In genomic region chr22:35726933-35727332, GRCh38 we compare ENCODE assay signal across 25 cellular contexts. TPM values are rescaled to one million over a fixed set of nuclear protein-coding genes. Genes with fewer than 3 reads are reported as not detected.
DNase-seq lines count a peak whose midpoint lies in the region; TF ChIP-seq lines count a peak whose summit lies in the region.
"Had no signal": no experiment of that assay in that cellular context is flagged by ENCODE, and none has a peak within 500 bp of the region (broad histone marks: within the 10 kb centered on the region; RNA-seq: fewer than 3 reads in every experiment).

No MANE protein-coding gene starts in this region.

- no peaks in the 10 kb centered on the region for H3K9me3 Mint-ChIP-seq in nephron
- H3K9me3 Mint-ChIP-seq: CD4-positive, CD25-positive, alpha-beta regulatory T cell had no signal

- H3K27me3 ChIP-seq in skeletal muscle satellite cell (ENCODE audit: control insufficient read depth, insufficient read depth, low read length) (peaks cover 3% of the 10 kb centered on the region), H7 (ENCODE audit: control insufficient read depth, insufficient read depth, low read length) (no peaks in the 10 kb centered on the region), GM23248 (replicated peaks; ENCODE audit: insufficient read depth) (no peaks in the 10 kb centered on the region)
- H3K27me3 ChIP-seq: BLaER1 had no signal

- H3K9me3 ChIP-seq in skeletal muscle satellite cell (replicated peaks; ENCODE audit: low read length) (no peaks in the 10 kb centered on the region), GM23248 (ENCODE audit: low read depth) (no peaks in the 10 kb centered on the region)
- H3K9me3 ChIP-seq: BLaER1 had no signal

- H3K27ac ChIP-seq in GM23248 = no peak overlapping the region
- H3K27ac ChIP-seq: BLaER1, PC-9, RWPE1, SK-N-MC had no signal

- H3K4me3 ChIP-seq in skeletal muscle satellite cell (ENCODE audit: low read length) (peak overlapping the region; percentile 33), H7 (ENCODE audit: insufficient read depth, low read depth, low read length) (no peak overlapping the region), GM23248 (no peak overlapping the region)
- H3K4me3 ChIP-seq: BLaER1, PC-9, SK-N-MC had no signal

- peaks cover 13% of the 10 kb centered on the region for H3K4me1 ChIP-seq in skeletal muscle satellite cell (ENCODE audit: control insufficient read depth, insufficient read depth, low read length)
- H3K4me1 ChIP-seq in GM23248 (ENCODE audit: insufficient read depth) = no peaks in the 10 kb centered on the region
- H3K4me1 ChIP-seq: BLaER1 had no signal

- no peaks in the 10 kb centered on the region for H3K36me3 ChIP-seq in skeletal muscle satellite cell (ENCODE audit: insufficient read depth, low read length)
- no peaks in the 10 kb centered on the region for H3K36me3 ChIP-seq in H7 (replicated peaks; ENCODE audit: control insufficient read depth, insufficient read depth, low read length)
- H3K36me3 ChIP-seq in GM23248 (ENCODE audit: low read depth) = no peaks in the 10 kb centered on the region
- H3K36me3 ChIP-seq: BLaER1 had no signal

- H2AFZ ChIP-seq in GM23248 = no peak overlapping the region
- H2AFZ ChIP-seq: PC-9 had no signal

- peak; percentile 50 for DNase-seq in G401 (ENCODE audit: low spot score)
- DNase-seq in RPMI8226 = peak; percentile 25
- DNase-seq in H7 = no peak
- no peak for DNase-seq in NCI-H146 (lab: John Stamatoyannopoulos, UW)
- no peak for DNase-seq in GM23248
- DNase-seq: CD4-positive, CD25-positive, alpha-beta regulatory T cell; DMS153; DND-41; Kasumi-1; NCI-H1092 treated with DMSO at 0.1 percent for 48 hours; NCI-H1436 treated with DMSO at 0.1 percent for 48 hours; NCI-H1930; NCI-H446; NCI-H524 treated with DMSO at 0.1 percent for 48 hours; NCI-H774; PC-9; SIG-M5 had no signal

- H3K9ac ChIP-seq in skeletal muscle satellite cell (ENCODE audit: low read depth, low read length) = no peak overlapping the region
- no peak overlapping the region for H3K9ac ChIP-seq in GM23248
- H3K9ac ChIP-seq: BLaER1 had no signal

- no peaks in the 10 kb centered on the region for H4K20me1 ChIP-seq in GM23248 (ENCODE audit: insufficient read depth)
- H4K20me1 ChIP-seq: BLaER1 had no signal

- no peaks in the 10 kb centered on the region for H3K79me2 ChIP-seq in GM23248 (ENCODE audit: insufficient read depth)

- H3F3A ChIP-seq in GM23248 (ENCODE audit: insufficient read depth) = no peaks in the 10 kb centered on the region

- in situ Hi-C loops in G401 (cut with HindIII; ENCODE audit: low sequenced_read_pairs) = no loop called here
- in situ Hi-C loops in GM23248 (cut with MboI) = no loop called here

- H3K4me2 ChIP-seq in skeletal muscle satellite cell (ENCODE audit: low read length) (peak overlapping the region; percentile 73), GM23248 (ENCODE audit: unreplicated experiment) (no peak overlapping the region)
- H3K4me2 ChIP-seq: BLaER1, PC-9 had no signal

- no peaks in the 10 kb centered on the region for H3K9me2 ChIP-seq in GM23248 (ENCODE audit: insufficient read depth)

- TF ChIP-seq CTCF in nephron (IDR thresholded peaks at IDR 0.05; ENCODE audit: unreplicated experiment in 3 of 3) = no peak

- H3K27me3 Mint-ChIP-seq in nephron (ENCODE audit: low read depth) = peaks cover 3% of the 10 kb centered on the region

- H3K4me1 Mint-ChIP-seq in nephron = peaks cover 54% of the 10 kb centered on the region
- H3K4me1 Mint-ChIP-seq: CD4-positive, CD25-positive, alpha-beta regulatory T cell had no signal

- 78 to 82% methylated on average over 15 of the region's 15 CpGs for WGBS in GM23248 (ENCODE audit: low coverage in 1 of 2, low lambda C conversion rate in 2 of 2, missing lambda C conversion rate in 2 of 2), 2 experiments

- H3K27ac Mint-ChIP-seq in nephron = peak overlapping the region in 2 of 3 experiments; percentile 63 to 67

- peak overlapping the region in 2 of 3 experiments; percentile 62 to 80 for H3K4me3 Mint-ChIP-seq in nephron
- H3K4me3 Mint-ChIP-seq: CD4-positive, CD25-positive, alpha-beta regulatory T cell had no signal

- H3K36me3 Mint-ChIP-seq in nephron (ENCODE audit: low read depth) = no peaks in the 10 kb centered on the region
- H3K36me3 Mint-ChIP-seq: CD4-positive, CD25-positive, alpha-beta regulatory T cell had no signal

RNA-seq across cellular contexts. Expression of gene APOL5, which starts 9.3 kb away (rescaled TPM):
- total RNA-seq in G401 (2014; rRNA removed; shearing (Covaris generic)) = not detected in 2 replicates
- total RNA-seq in skeletal muscle satellite cell (2012; rRNA removed) = 0.22 TPM in 1 of 2 replicates, not detected in the other
- not detected in 2 replicates for total RNA-seq in H7 (2014; rRNA removed; shearing (Covaris generic))
- total RNA-seq in GM23248 (2014; rRNA removed; shearing (Covaris generic)) = not detected in 2 replicates
- polyA plus RNA-seq in GM23248 (2016; fragmentation: Nextera tagmentation; extraction: Ambion mirVana) = not detected in 2 replicates
- total RNA-seq: CD4-positive, CD25-positive, alpha-beta regulatory T cell; H1; HT-29; M059J; PC-9 had no signal
- polyA plus RNA-seq: CD4-positive, CD25-positive, alpha-beta regulatory T cell; H1 had no signal

Comparison
In these comparisons a context has a peak if more than half of its experiments do, and no peak if none do; other contexts are left out.
1. DNase-seq: peak in G401 (single experiment) and RPMI8226 (single experiment); none in H7 (single experiment), NCI-H146 (single experiment) and GM23248 (single experiment).